Comparison of ENCODE assay signal across 10 cellular contexts in the genomic region with DNA sequence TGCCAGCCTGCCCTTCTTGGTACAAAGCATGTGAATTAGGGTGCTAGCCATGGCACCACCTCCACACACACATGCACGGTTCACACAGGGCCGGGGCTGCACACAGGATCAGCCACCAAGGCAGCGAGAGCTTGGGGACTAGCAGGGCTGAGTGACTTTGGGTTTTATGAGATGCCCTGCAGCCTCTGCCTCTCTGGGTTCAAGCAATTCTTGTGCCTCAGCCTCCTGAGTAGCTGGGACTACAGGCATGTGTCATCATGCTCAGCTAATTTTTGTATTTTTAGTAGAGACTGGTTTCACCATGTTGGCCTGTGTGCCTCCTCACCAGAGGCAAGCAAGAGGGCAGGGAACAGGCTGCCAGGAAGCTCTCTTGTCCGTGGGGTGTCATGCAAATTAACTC. TPM values are rescaled to one million over a fixed set of nuclear protein-coding genes. Genes with fewer than 3 reads are reported as not detected.
A peak's percentile ranks its signal among the peaks of the same experiment; 100 is the strongest.
DNase-seq lines count a peak whose midpoint lies in the region; ATAC-seq and TF ChIP-seq lines count a peak whose summit lies in the region.
"Not testable (repeated sequence)": the region's sequence is repeated elsewhere in the genome, so short reads cannot be mapped to it uniquely, and the experiment has no call there.
"Had no signal": no experiment of that assay in that cellular context is flagged by ENCODE, and none has a peak within 500 bp of the region (broad histone marks: within the 10 kb centered on the region; RNA-seq: fewer than 3 reads in every experiment).

No MANE protein-coding gene starts in this region.

- not testable (repeated sequence) for H3K27me3 Mint-ChIP-seq in CD4-positive, CD25-positive, alpha-beta regulatory T cell; activated CD4-positive, alpha-beta memory T cell treated with anti-CD3 and anti-CD28 coated beads for 36 hours; activated naive CD4-positive, alpha-beta T cell treated with anti-CD3 and anti-CD28 coated beads, Interleukin-2, amount 50 U/mL, for 24 hours; effector memory CD8-positive, alpha-beta T cell; natural killer cell (ENCODE audit: low read depth in 2 of 2)

- CTCF ChIA-PET in activated CD4-positive, alpha-beta memory T cell treated with anti-CD3 and anti-CD28 coated beads for 36 hours (lab: Charles Lee), result interaction anchor here (1.1 to 1.9 kb wide), 5 partner anchors 9 to 383 kb away, joined by 3 to 13 read pairs (median 6); no protein-coding TSS in a partner anchor

- peak overlapping the region; percentile 44; the same call in 1 of the 2 replicates for H2AFZ ChIP-seq in KMS-11 (ENCODE audit: low read depth)

- POLR2A ChIA-PET in activated CD4-positive, alpha-beta memory T cell treated with anti-CD3 and anti-CD28 coated beads for 36 hours (lab: Charles Lee), result not testable (repeated sequence)

- H3K4me1 Mint-ChIP-seq in CD4-positive, CD25-positive, alpha-beta regulatory T cell, result peaks cover 7 to 52% (median 19%) of the 10 kb centered on the region in 4 donors
- H3K4me1 Mint-ChIP-seq in activated CD4-positive, alpha-beta memory T cell treated with anti-CD3 and anti-CD28 coated beads for 36 hours (ENCODE audit: low read depth), result peaks cover 38% of the 10 kb centered on the region
- H3K4me1 Mint-ChIP-seq in activated naive CD4-positive, alpha-beta T cell treated with anti-CD3 and anti-CD28 coated beads, Interleukin-2, amount 50 U/mL, for 24 hours, result peaks cover 45% of the 10 kb centered on the region
- peaks cover 25 to 42% of the 10 kb centered on the region in 2 donors for H3K4me1 Mint-ChIP-seq in effector memory CD8-positive, alpha-beta T cell (ENCODE audit: low read depth in 2 of 2)
- peaks cover 27 to 62% of the 10 kb centered on the region in 2 donors for H3K4me1 Mint-ChIP-seq in natural killer cell

- not testable (repeated sequence) for ATAC-seq in CD4-positive, CD25-positive, alpha-beta regulatory T cell (ENCODE audit: low read depth in 2 of 2); effector memory CD8-positive, alpha-beta T cell (replicated peaks); natural killer cell

- not testable (repeated sequence) for H4K20me1 ChIP-seq in KMS-11 (ENCODE audit: insufficient read depth)

- not testable (repeated sequence) for H3K27me3 ChIP-seq in CD4-positive, CD25-positive, alpha-beta regulatory T cell (ENCODE audit: control insufficient read depth, insufficient read depth, low read length); KMS-11 (ENCODE audit: insufficient read depth, low read depth); Peyer's patch; thyroid gland

- DNase-seq in CD4-positive, CD25-positive, alpha-beta regulatory T cell; Peyer's patch; activated CD4-positive, alpha-beta memory T cell treated with anti-CD3 and anti-CD28 coated beads for 36 hours; effector memory CD8-positive, alpha-beta T cell: not testable (repeated sequence)
- DNase-seq in natural killer cell (peak; percentile 23), thyroid gland (peak in 1 of 2 donors; percentile 23)

- H3K27ac ChIP-seq in CD4-positive, CD25-positive, alpha-beta regulatory T cell (ENCODE audit: insufficient read depth, low read length, poor library complexity, severe bottlenecking), result peak overlapping the region; percentile 71
- H3K27ac ChIP-seq in KMS-11, result peak overlapping the region; percentile 95
- peak overlapping the region in 3 of 4 donors; percentile 50 to 76 (median 67) for H3K27ac ChIP-seq in Peyer's patch
- peak overlapping the region; percentile 92 to 100 (median 99) for H3K27ac ChIP-seq in thyroid gland

- not testable (repeated sequence) for TF ChIP-seq POLR2A in Peyer's patch (IDR thresholded peaks at IDR 0.05); thyroid gland (IDR thresholded peaks at IDR 0.05)

- H3K27ac Mint-ChIP-seq in CD4-positive, CD25-positive, alpha-beta regulatory T cell, result peak overlapping the region; percentile 93 to 99 (median 94)
- peak overlapping the region; percentile 92 for H3K27ac Mint-ChIP-seq in activated CD4-positive, alpha-beta memory T cell treated with anti-CD3 and anti-CD28 coated beads for 36 hours
- peak overlapping the region; percentile 41 for H3K27ac Mint-ChIP-seq in activated naive CD4-positive, alpha-beta T cell treated with anti-CD3 and anti-CD28 coated beads, Interleukin-2, amount 50 U/mL, for 24 hours
- H3K27ac Mint-ChIP-seq in effector memory CD8-positive, alpha-beta T cell, result peak overlapping the region; percentile 95 to 98
- peak overlapping the region; percentile 96 to 99 for H3K27ac Mint-ChIP-seq in natural killer cell

- not testable (repeated sequence) for H3K4me3 Mint-ChIP-seq in CD4-positive, CD25-positive, alpha-beta regulatory T cell; activated CD4-positive, alpha-beta memory T cell treated with anti-CD3 and anti-CD28 coated beads for 36 hours; activated naive CD4-positive, alpha-beta T cell treated with anti-CD3 and anti-CD28 coated beads, Interleukin-2, amount 50 U/mL, for 24 hours
- H3K4me3 Mint-ChIP-seq in effector memory CD8-positive, alpha-beta T cell, result peak overlapping the region; percentile 68 to 87
- H3K4me3 Mint-ChIP-seq in natural killer cell, result peak overlapping the region; percentile 87

- peak overlapping the region; percentile 58 for H3K9ac ChIP-seq in KMS-11

- not testable (repeated sequence) for H3K4me3 ChIP-seq in CD4-positive, CD25-positive, alpha-beta regulatory T cell (ENCODE audit: low read depth, low read length); KMS-11 (IDR thresholded peaks at IDR 0.05; ENCODE audit: insufficient read depth, low read depth, low read length); Peyer's patch; thyroid gland (replicated peaks in 1 of 3)

- peaks cover 32% of the 10 kb centered on the region for H3K4me1 ChIP-seq in CD4-positive, CD25-positive, alpha-beta regulatory T cell (ENCODE audit: control insufficient read depth, insufficient read depth, low read length, poor library complexity, severe bottlenecking)
- peaks cover 78% of the 10 kb centered on the region for H3K4me1 ChIP-seq in KMS-11 (ENCODE audit: low read depth, poor library complexity, severe bottlenecking)
- H3K4me1 ChIP-seq in Peyer's patch, result peaks cover 3 to 25% (median 19%) of the 10 kb centered on the region in 4 donors
- H3K4me1 ChIP-seq in thyroid gland, result peaks cover 41 to 54% of the 10 kb centered on the region in 2 donors

- H3K4me2 ChIP-seq in KMS-11, result peak overlapping the region; percentile 79

- H3K79me2 ChIP-seq in KMS-11 (ENCODE audit: insufficient read depth, low read depth), result not testable (repeated sequence)

- not testable (repeated sequence) for H3K36me3 Mint-ChIP-seq in CD4-positive, CD25-positive, alpha-beta regulatory T cell; activated CD4-positive, alpha-beta memory T cell treated with anti-CD3 and anti-CD28 coated beads for 36 hours; activated naive CD4-positive, alpha-beta T cell treated with anti-CD3 and anti-CD28 coated beads, Interleukin-2, amount 50 U/mL, for 24 hours; natural killer cell
- H3K36me3 Mint-ChIP-seq in effector memory CD8-positive, alpha-beta T cell (ENCODE audit: insufficient read depth), result peaks cover 25% of the 10 kb centered on the region

- 54 to 73% methylated on average over 4 of the region's 4 CpGs for WGBS in thyroid gland, 2 donors

- H3K9me3 ChIP-seq in CD4-positive, CD25-positive, alpha-beta regulatory T cell (ENCODE audit: control insufficient read depth in 2 of 2, low read length in 2 of 2); Peyer's patch; thyroid gland: not testable (repeated sequence)

- not testable (repeated sequence) for H3K36me3 ChIP-seq in CD4-positive, CD25-positive, alpha-beta regulatory T cell (ENCODE audit: control insufficient read depth, insufficient read depth, low read length); KMS-11 (ENCODE audit: insufficient read depth); Peyer's patch; thyroid gland

- intact Hi-C loops in activated CD4-positive, alpha-beta memory T cell treated with anti-CD3 and anti-CD28 coated beads for 36 hours (cut with micrococcal nuclease); thyroid gland (cut with DNase I): not testable (repeated sequence)
- intact Hi-C loops in natural killer cell (cut with micrococcal nuclease), result loop anchor here (1.0 to 5.0 kb wide), 4 partner anchors 45 to 380 kb away; a partner anchor contains a TSS

- H3K9me3 Mint-ChIP-seq in CD4-positive, CD25-positive, alpha-beta regulatory T cell; activated CD4-positive, alpha-beta memory T cell treated with anti-CD3 and anti-CD28 coated beads for 36 hours; activated naive CD4-positive, alpha-beta T cell treated with anti-CD3 and anti-CD28 coated beads, Interleukin-2, amount 50 U/mL, for 24 hours; effector memory CD8-positive, alpha-beta T cell; natural killer cell: not testable (repeated sequence)

- TF ChIP-seq CTCF in KMS-11 (conservative IDR thresholded peaks at IDR 0.05; ENCODE audit: low read depth, low read length); Peyer's patch (IDR thresholded peaks at IDR 0.05); natural killer cell (IDR thresholded peaks at IDR 0.05); thyroid gland (IDR thresholded peaks at IDR 0.05): not testable (repeated sequence)

RNA-seq across cellular contexts. Expression of a gene that starts 4.8 kb away (rescaled TPM):
- total RNA-seq in CD4-positive, CD25-positive, alpha-beta regulatory T cell, result not detected
- polyA plus RNA-seq in CD4-positive, CD25-positive, alpha-beta regulatory T cell, result under 1 TPM in 2 of 4 donors, not detected in 2; 0.15 to 0.29 TPM
- total RNA-seq in Peyer's patch (not detected), natural killer cell (1 to 10 TPM; 1.4 to 4.9 (median 1.4) TPM), thyroid gland (1 to 10 TPM in 2 of 4 donors, not detected in 2; 1.1 to 3.0 TPM)
- total RNA-seq in activated CD4-positive, alpha-beta memory T cell treated with anti-CD3 and anti-CD28 coated beads for 36 hours, result under 1 TPM in 1 of 2 experiments, not detected in 1; 0.46 TPM
- total RNA-seq: Daoy, GM23338 had no signal

RNA-seq across cellular contexts. Expression of a gene that starts 8.3 kb away (rescaled TPM):
- 0.17 TPM for total RNA-seq in CD4-positive, CD25-positive, alpha-beta regulatory T cell
- polyA plus RNA-seq in CD4-positive, CD25-positive, alpha-beta regulatory T cell, result under 1 TPM in 3 of 4 donors, not detected in 1; 0.42 to 0.61 (median 0.56) TPM
- total RNA-seq in Peyer's patch (1 to 10 TPM in 3 of 4 donors, not detected in 1; 1.0 to 2.5 (median 1.7) TPM), natural killer cell (1 to 10 TPM; 1.7 to 2.9 (median 2.6) TPM), thyroid gland (10 to 100 TPM; 10.9 to 33.4 (median 27.8) TPM)
- under 1 TPM; 0.31 to 0.46 TPM for total RNA-seq in activated CD4-positive, alpha-beta memory T cell treated with anti-CD3 and anti-CD28 coated beads for 36 hours

RNA-seq across cellular contexts. Expression of a gene that starts 43.3 kb away (rescaled TPM):
- 66.3 TPM for total RNA-seq in CD4-positive, CD25-positive, alpha-beta regulatory T cell
- 1 to 10 TPM; 2.6 to 7.1 (median 2.8) TPM for polyA plus RNA-seq in CD4-positive, CD25-positive, alpha-beta regulatory T cell
- 10 to 100 TPM; 55.8 to 86.9 (median 66.1) TPM for total RNA-seq in Peyer's patch
- total RNA-seq in activated CD4-positive, alpha-beta memory T cell treated with anti-CD3 and anti-CD28 coated beads for 36 hours, result 10 to 100 TPM; 60.4 to 69.0 TPM
- 100 to 1,000 TPM; 166 to 186 (median 167) TPM for total RNA-seq in natural killer cell
- total RNA-seq in thyroid gland, result 100 to 1,000 TPM in 1 of 4 donors, 10 to 100 TPM in 3; 80.1 to 127 (median 87.7) TPM

Comparison
In these comparisons a context has a peak if more than half of its experiments do, and no peak if none do; other contexts are left out.
1. H3K27ac Mint-ChIP-seq: peak in every context shown above with its lines; median percentile 98 in natural killer cell; 96 in effector memory CD8-positive, alpha-beta T cell; 94 in CD4-positive, CD25-positive, alpha-beta regulatory T cell; 92 in activated CD4-positive, alpha-beta memory T cell treated with anti-CD3 and anti-CD28 coated beads for 36 hours; 41 in activated naive CD4-positive, alpha-beta T cell treated with anti-CD3 and anti-CD28 coated beads, Interleukin-2, amount 50 U/mL, for 24 hours.